ENCODE assay signal across 11 cellular contexts in the genomic region with DNA sequence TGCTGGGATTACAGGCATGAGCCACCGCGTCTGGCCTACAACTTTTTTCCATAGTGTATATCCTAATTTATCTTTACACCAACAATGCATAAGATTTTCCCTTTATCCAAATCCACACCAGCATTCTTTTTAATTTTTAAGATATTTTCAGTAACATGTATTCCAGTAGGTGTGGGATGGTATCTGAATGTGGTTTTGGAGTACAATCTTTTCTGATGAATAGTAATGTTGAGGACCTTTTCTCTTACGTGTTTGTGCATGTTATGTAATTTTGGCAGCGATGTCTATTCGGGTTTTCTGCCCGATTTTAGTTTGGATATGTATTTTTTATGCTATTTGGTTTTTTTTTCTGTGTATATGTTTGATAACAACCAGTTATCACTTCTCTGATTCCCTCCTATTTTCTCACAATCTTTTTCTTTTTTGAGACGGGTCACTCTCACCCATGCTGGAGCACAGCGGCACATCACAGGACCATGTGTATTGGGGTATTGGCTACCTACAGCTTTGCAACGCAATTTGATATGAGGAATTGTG.
A peak's percentile ranks its signal among the peaks of the same experiment; 100 is the strongest.
DNase-seq lines count a peak whose midpoint lies in the region; ATAC-seq and TF ChIP-seq lines count a peak whose summit lies in the region.
"Had no signal": no experiment of that assay in that cellular context is flagged by ENCODE, and none has a peak within 500 bp of the region (broad histone marks: within the 10 kb centered on the region; RNA-seq: fewer than 3 reads in every experiment).

No MANE protein-coding gene starts in this region.

- peak overlapping the region; percentile 94 for H3K4me3 Mint-ChIP-seq in activated CD4-positive, alpha-beta T cell treated with anti-CD3 and anti-CD28 coated beads, Interleukin-2, amount 10 ng/mL, durations not matched to agents 7 days and 5 days
- peak overlapping the region; percentile 89 for H3K4me3 Mint-ChIP-seq in progenitor cell of endocrine pancreas (ENCODE audit: low read depth)

- H3K79me2 ChIP-seq in OCI-LY1 (ENCODE audit: insufficient read depth, low read length) = peaks cover 62% of the 10 kb centered on the region

- peak overlapping the region; percentile 14; the same call in 1 of the 2 replicates for H3K9ac ChIP-seq in OCI-LY1 (ENCODE audit: low read length)

- H3K27me3 Mint-ChIP-seq in activated CD4-positive, alpha-beta T cell treated with anti-CD3 and anti-CD28 coated beads, Interleukin-2, amount 10 ng/mL, durations not matched to agents 7 days and 5 days = no peaks in the 10 kb centered on the region
- no peaks in the 10 kb centered on the region for H3K27me3 Mint-ChIP-seq in progenitor cell of endocrine pancreas

- peak overlapping the region; percentile 72 for H3K4me2 ChIP-seq in OCI-LY1 (ENCODE audit: low read length)

- peaks cover 48% of the 10 kb centered on the region for H3K4me1 ChIP-seq in OCI-LY1 (ENCODE audit: insufficient read depth, low read length, severe bottlenecking)

- POLR2A ChIA-PET in activated CD4-positive, alpha-beta T cell treated with anti-CD3 and anti-CD28 coated beads, Interleukin-2, amount 10 ng/mL, durations not matched to agents 7 days and 5 days (lab: Charles Lee) = interaction anchor here (0.6 kb wide), 1 partner anchor 41 kb away, joined by 3 read pairs; no protein-coding TSS in a partner anchor

- peak overlapping the region; percentile 95 for H3K4me3 ChIP-seq in OCI-LY1 (ENCODE audit: low read depth, low read length, poor library complexity, severe bottlenecking)
- H3K4me3 ChIP-seq in coronary artery = peak overlapping the region; percentile 84

- ATAC-seq in GM21390 (IDR thresholded peaks at IDR 0.05; ENCODE audit: unreplicated experiment) (no peak), HG02884 (IDR thresholded peaks at IDR 0.05; ENCODE audit: unreplicated experiment) (no peak)

- no peaks in the 10 kb centered on the region for H3F3A ChIP-seq in OCI-LY1 (ENCODE audit: insufficient read depth, low read length)

- H3K36me3 Mint-ChIP-seq in activated CD4-positive, alpha-beta T cell treated with anti-CD3 and anti-CD28 coated beads, Interleukin-2, amount 10 ng/mL, durations not matched to agents 7 days and 5 days (ENCODE audit: low read depth) = peaks cover 20% of the 10 kb centered on the region
- peaks cover under 1% of the 10 kb centered on the region for H3K36me3 Mint-ChIP-seq in progenitor cell of endocrine pancreas (ENCODE audit: insufficient read depth)

- no peak for TF ChIP-seq CTCF in OCI-LY1 (IDR thresholded peaks at IDR 0.05; ENCODE audit: low read length)
- no peak for TF ChIP-seq CTCF in coronary artery (IDR thresholded peaks at IDR 0.05)
- TF ChIP-seq CTCF in progenitor cell of endocrine pancreas (IDR thresholded peaks at IDR 0.05; ENCODE audit: unreplicated experiment) = no peak

- peaks cover 31% of the 10 kb centered on the region for H3K36me3 ChIP-seq in OCI-LY1 (ENCODE audit: insufficient read depth, low read length)

- peaks cover 51% of the 10 kb centered on the region for H3K4me1 Mint-ChIP-seq in activated CD4-positive, alpha-beta T cell treated with anti-CD3 and anti-CD28 coated beads, Interleukin-2, amount 10 ng/mL, durations not matched to agents 7 days and 5 days
- peaks cover 21% of the 10 kb centered on the region for H3K4me1 Mint-ChIP-seq in progenitor cell of endocrine pancreas (ENCODE audit: low read depth)

- H2AFZ ChIP-seq in OCI-LY1 (ENCODE audit: low read length) = no peak overlapping the region

- CTCF ChIA-PET in activated CD4-positive, alpha-beta T cell treated with anti-CD3 and anti-CD28 coated beads, Interleukin-2, amount 10 ng/mL, durations not matched to agents 7 days and 5 days (lab: Charles Lee) = interaction anchor here (0.7 kb wide), 1 partner anchor 376 kb away, joined by 5 read pairs; no protein-coding TSS in a partner anchor

- no peak for DNase-seq in activated CD4-positive, alpha-beta T cell treated with anti-CD3 and anti-CD28 coated beads, Interleukin-2, amount 10 ng/mL, durations not matched to agents 7 days and 5 days
- DNase-seq in activated CD4-positive, alpha-beta T cell treated with anti-CD3 and anti-CD28 coated beads for 48 hours = no peak
- DNase-seq in coronary artery (ENCODE audit: low spot score) (no peak), progenitor cell of endocrine pancreas (ENCODE audit: low spot score, unreplicated experiment) (no peak), GOT3 (lab: John Stamatoyannopoulos, UW) (no peak)
- DNase-seq: stimulated activated CD4-positive, alpha-beta T cell treated with anti-CD3 and anti-CD28 coated beads, Interleukin-2, amount 100 ng/mL, for 48 hours had no signal

- no peaks in the 10 kb centered on the region for H3K9me3 ChIP-seq in OCI-LY1 (ENCODE audit: low read length)
- H3K9me3 ChIP-seq: ascending aorta, vagina had no signal

- H3K27ac Mint-ChIP-seq in activated CD4-positive, alpha-beta T cell treated with anti-CD3 and anti-CD28 coated beads, Interleukin-2, amount 10 ng/mL, durations not matched to agents 7 days and 5 days = peak overlapping the region; percentile 4
- no peak overlapping the region for H3K27ac Mint-ChIP-seq in progenitor cell of endocrine pancreas

- no peaks in the 10 kb centered on the region for H3K27me3 ChIP-seq in OCI-LY1 (ENCODE audit: insufficient read depth, low read length)
- H3K27me3 ChIP-seq: ascending aorta, vagina had no signal

- H3K9me2 ChIP-seq in OCI-LY1 (ENCODE audit: low read depth, low read length) = no peaks in the 10 kb centered on the region

- no peaks in the 10 kb centered on the region for H3K9me3 Mint-ChIP-seq in activated CD4-positive, alpha-beta T cell treated with anti-CD3 and anti-CD28 coated beads, Interleukin-2, amount 10 ng/mL, durations not matched to agents 7 days and 5 days
- H3K9me3 Mint-ChIP-seq in progenitor cell of endocrine pancreas (ENCODE audit: low read depth) = no peaks in the 10 kb centered on the region

- no peak overlapping the region for H3K27ac ChIP-seq in OCI-LY1 (ENCODE audit: low read depth, low read length, poor library complexity, severe bottlenecking)
- no peak overlapping the region for H3K27ac ChIP-seq in coronary artery
- H3K27ac ChIP-seq: ascending aorta, vagina had no signal

- H4K20me1 ChIP-seq in OCI-LY1 (ENCODE audit: insufficient read depth, low read length) = no peaks in the 10 kb centered on the region
